Comparison of ENCODE assay signal across 20 cellular contexts in genomic region chr2:29544917-29545316, GRCh38.
"Had no signal": no experiment of that assay in that cellular context is flagged by ENCODE, and none has a peak within 500 bp of the region (broad histone marks: within the 10 kb centered on the region; RNA-seq: fewer than 3 reads in every experiment).

No MANE protein-coding gene starts in this region.

- H3K4me2 ChIP-seq: hepatocyte had no signal

- H3K79me2 ChIP-seq: hepatocyte had no signal

- DNase-seq: colonic mucosa; cortex of kidney; effector CD4-positive, alpha-beta T cell; effector memory CD4-positive, alpha-beta T cell; erythroblast; foreskin keratinocyte; heart left ventricle; hypothalamus; immature natural killer cell; left cardiac atrium; left lung; left ventricle myocardium superior; lower lobe of right lung; mesenchymal stem cell; mucosa of descending colon; naive B cell had no signal

- H3K9me3 ChIP-seq: colonic mucosa, gastroesophageal sphincter, heart left ventricle, left lung, lower lobe of right lung, mucosa of descending colon had no signal

- H3K27ac ChIP-seq: colonic mucosa, epithelial cell of prostate, foreskin keratinocyte, gastroesophageal sphincter, heart left ventricle, hepatocyte, left lung, lower lobe of right lung had no signal

- H3K4me1 ChIP-seq: colonic mucosa, foreskin keratinocyte, gastroesophageal sphincter, heart left ventricle, left lung, lower lobe of right lung had no signal

- H2AFZ ChIP-seq: hepatocyte had no signal

- H3K36me3 ChIP-seq: colonic mucosa, gastroesophageal sphincter, heart left ventricle, left lung, lower lobe of right lung had no signal

- H3K4me3 ChIP-seq: colonic mucosa, gastroesophageal sphincter, heart left ventricle, hepatocyte, left lung, lower lobe of right lung, mucosa of descending colon had no signal

- ATAC-seq: esophagus mucosa, foreskin keratinocyte, gastroesophageal sphincter, heart left ventricle, left cardiac atrium, left lung, left ventricle myocardium superior, lower lobe of right lung, mucosa of descending colon had no signal

- H3K27me3 ChIP-seq: colonic mucosa, gastroesophageal sphincter, heart left ventricle, hepatocyte, left lung had no signal
